Comparison of ENCODE assay signal across 14 cellular contexts in genomic region chr15:67092726-67093125, GRCh38. TPM values are rescaled to one million over a fixed set of nuclear protein-coding genes. Genes with fewer than 3 reads are reported as not detected.
DNase-seq lines count a peak whose midpoint lies in the region; ATAC-seq, FAIRE-seq and TF ChIP-seq lines count a peak whose summit lies in the region.
"Had no signal": no experiment of that assay in that cellular context is flagged by ENCODE, and none has a peak within 500 bp of the region (broad histone marks: within the 10 kb centered on the region; RNA-seq: fewer than 3 reads in every experiment).

No MANE protein-coding gene starts in this region.

- H3K4me1 Mint-ChIP-seq in HFFc6 (ENCODE audit: low read depth) (peaks cover 83% of the 10 kb centered on the region), activated B cell treated with CpG ODN at 0.5 μM for 24 hours (peaks cover 100% of the 10 kb centered on the region), naive B cell (peaks cover 83 to 100% (median 99%) of the 10 kb centered on the region in 3 donors), endothelial cell (ENCODE audit: unreplicated experiment) (peaks cover 7% of the 10 kb centered on the region)

- no peak overlapping the region for H3K4ac ChIP-seq in trophoblast cell (ENCODE audit: low read depth, low read length)

- no peak overlapping the region for H3K14ac ChIP-seq in trophoblast cell (ENCODE audit: low read length)

- H3K27ac Mint-ChIP-seq in HFFc6 (peak overlapping the region; percentile 91), activated B cell treated with CpG ODN at 0.5 μM for 24 hours (peak overlapping the region; percentile 95), naive B cell (peak overlapping the region in 5 of 6 donors; percentile 96 to 99 (median 98)), endothelial cell (ENCODE audit: unreplicated experiment) (no peak overlapping the region)

- H3K27me3 Mint-ChIP-seq in HFFc6 (ENCODE audit: insufficient read depth) (peaks cover 9% of the 10 kb centered on the region), activated B cell treated with CpG ODN at 0.5 μM for 24 hours (no peaks in the 10 kb centered on the region), naive B cell (no peaks in the 10 kb centered on the region), endothelial cell (ENCODE audit: unreplicated experiment) (no peaks in the 10 kb centered on the region)

- peaks cover 98 to 100% (median 99%) of the 10 kb centered on the region in 11 experiments for H4K20me1 ChIP-seq in BLaER1 treated with 17β-estradiol and CSF1 and Interleukin-3, amounts not matched to agents 10 nM and 100 nM

- no peak for ATAC-seq in activated B cell treated with CpG ODN at 0.5 μM for 24 hours (ENCODE audit: low read depth)
- ATAC-seq in naive B cell (ENCODE audit: low read depth in 2 of 2), result no peak
- no peak for ATAC-seq in pancreas

- no peak overlapping the region for H2BK120ac ChIP-seq in trophoblast cell (ENCODE audit: insufficient read depth, low read length, poor library complexity)

- no peak overlapping the region for H2BK5ac ChIP-seq in trophoblast cell (ENCODE audit: low read depth, low read length, poor library complexity)

- peak overlapping the region; percentile 83 to 98 (median 93) for H3K4me2 ChIP-seq in BLaER1 treated with 17β-estradiol and CSF1 and Interleukin-3, amounts not matched to agents 10 nM and 100 nM
- no peak overlapping the region for H3K4me2 ChIP-seq in trophoblast cell (ENCODE audit: low read length)

- H2AK5ac ChIP-seq in trophoblast cell (ENCODE audit: low read length), result no peak overlapping the region

- WGBS in pancreas, 2 donors, result 87 to 90% methylated on average over 2 of the region's 2 CpGs
- WGBS in trophoblast cell (ENCODE audit: extremely low coverage, insufficient coverage, insufficient read length), result no CpG with 5 or more reads among the region's 2 CpGs

- H3K9me3 Mint-ChIP-seq in HFFc6, result no peaks in the 10 kb centered on the region
- no peaks in the 10 kb centered on the region for H3K9me3 Mint-ChIP-seq in activated B cell treated with CpG ODN at 0.5 μM for 24 hours
- no peaks in the 10 kb centered on the region for H3K9me3 Mint-ChIP-seq in naive B cell
- no peaks in the 10 kb centered on the region for H3K9me3 Mint-ChIP-seq in endothelial cell (ENCODE audit: unreplicated experiment)

- H4K12ac ChIP-seq in trophoblast cell (ENCODE audit: low read depth, low read length), result no peak overlapping the region

- no peak overlapping the region for H4K8ac ChIP-seq in trophoblast cell (ENCODE audit: low read depth, low read length)

- no peak overlapping the region for H3K18ac ChIP-seq in trophoblast cell (ENCODE audit: low read length)

- H3K36me3 ChIP-seq in BLaER1 treated with 17β-estradiol and CSF1 and Interleukin-3, amounts not matched to agents 10 nM and 100 nM, result peaks cover 31 to 87% (median 77%) of the 10 kb centered on the region in 11 experiments; a peak in 21 of 22 replicates
- H3K36me3 ChIP-seq in ascending aorta (peaks cover 9 to 10% of the 10 kb centered on the region in 2 donors), pancreas (no peaks in the 10 kb centered on the region), trophoblast cell (ENCODE audit: control insufficient read depth in 1 of 2, insufficient read depth in 2 of 2, low read length in 2 of 2) (peaks cover 15 to 21% of the 10 kb centered on the region in 2 experiments)

- H2AFZ ChIP-seq in trophoblast cell (ENCODE audit: insufficient read depth, low read length, poor library complexity), result no peak overlapping the region
- H2AFZ ChIP-seq: parathyroid adenoma had no signal

- peak overlapping the region; percentile 47 to 72 (median 55); a peak in 19 of 22 replicates for H3K9ac ChIP-seq in BLaER1 treated with 17β-estradiol and CSF1 and Interleukin-3, amounts not matched to agents 10 nM and 100 nM
- H3K9ac ChIP-seq in trophoblast cell (ENCODE audit: low read length), result no peak overlapping the region
- H3K9ac ChIP-seq: parathyroid adenoma had no signal

- peak overlapping the region; percentile 58 to 84 (median 75) for H3K27ac ChIP-seq in BLaER1 treated with 17β-estradiol and CSF1 and Interleukin-3, amounts not matched to agents 10 nM and 100 nM
- H3K27ac ChIP-seq in ascending aorta (no peak overlapping the region), pancreas (peak overlapping the region in 2 of 4 donors; percentile 62 to 75), trophoblast cell (ENCODE audit: low read depth, low read length) (no peak overlapping the region)
- H3K27ac ChIP-seq: parathyroid adenoma had no signal

- H3K4me3 Mint-ChIP-seq in HFFc6, result no peak overlapping the region
- peak overlapping the region; percentile 42 for H3K4me3 Mint-ChIP-seq in activated B cell treated with CpG ODN at 0.5 μM for 24 hours
- peak overlapping the region; percentile 14 to 90 (median 81) for H3K4me3 Mint-ChIP-seq in naive B cell
- no peak overlapping the region for H3K4me3 Mint-ChIP-seq in endothelial cell (ENCODE audit: unreplicated experiment)

- no peak overlapping the region for H4K91ac ChIP-seq in trophoblast cell (ENCODE audit: low read depth, low read length)

- peaks cover 2% of the 10 kb centered on the region for H3K79me2 ChIP-seq in trophoblast cell (ENCODE audit: control insufficient read depth, insufficient read depth, low read length, poor library complexity)

- POLR2A ChIA-PET in activated B cell treated with CpG ODN at 0.5 μM for 24 hours (lab: Charles Lee), result interaction anchor here (0.6 to 36.9 kb wide), 11 partner anchors 10 to 747 kb away, joined by 3 to 1703 read pairs (median 7); partner anchors contain the start of genes AAGAB, IQCH and SMAD3

- intact Hi-C loops in activated B cell treated with CpG ODN at 0.5 μM for 24 hours (cut with micrococcal nuclease) (loop anchor here (1.0 kb wide), 6 partner anchors 7 to 42 kb away; no protein-coding TSS in a partner anchor), ascending aorta (cut with DNase I) (no loop called here), pancreas (cut with DNase I) (no loop called here)

- no peak for TF ChIP-seq CTCF in HFFc6 (IDR thresholded peaks at IDR 0.05)
- no peak for TF ChIP-seq CTCF in activated B cell treated with CpG ODN at 0.5 μM for 24 hours (IDR thresholded peaks at IDR 0.05)
- TF ChIP-seq CTCF in endothelial cell (IDR thresholded peaks at IDR 0.05; ENCODE audit: unreplicated experiment), result no peak
- no peak for TF ChIP-seq CTCF in ascending aorta (IDR thresholded peaks at IDR 0.05)
- no peak for TF ChIP-seq CTCF in pancreas (IDR thresholded peaks at IDR 0.05)

- FAIRE-seq in pancreas (lab: Jason Lieb, UNC), result no peak
- FAIRE-seq: D721Med had no signal

- H3K36me3 Mint-ChIP-seq in HFFc6 (ENCODE audit: low read depth) (peaks cover 60% of the 10 kb centered on the region), activated B cell treated with CpG ODN at 0.5 μM for 24 hours (ENCODE audit: low read depth) (peaks cover 34% of the 10 kb centered on the region), naive B cell (peaks cover 6% of the 10 kb centered on the region in 2 donors), endothelial cell (ENCODE audit: low read depth, unreplicated experiment) (peaks cover 2% of the 10 kb centered on the region)

- DNase-seq in HFFc6 (no peak), activated B cell treated with CpG ODN at 0.5 μM for 24 hours (no peak), naive B cell (no peak), endothelial cell (ENCODE audit: low spot score) (no peak), ascending aorta (ENCODE audit: low spot score in 2 of 2) (no peak), pancreas (no peak), trophoblast cell (no peak)
- DNase-seq: activated CD4-positive, alpha-beta T cell treated with anti-CD3 and anti-CD28 coated beads for 1 hour; effector CD4-positive, alpha-beta T cell; NCI-H1105 treated with DMSO at 0.1 percent for 48 hours; stimulated activated naive CD4-positive, alpha-beta T cell had no signal

- H3K9me3 ChIP-seq in BLaER1 treated with 17β-estradiol and CSF1 and Interleukin-3, amounts not matched to agents 10 nM and 100 nM (replicated peaks in 1 of 11), result no peaks in the 10 kb centered on the region
- H3K9me3 ChIP-seq in ascending aorta (no peaks in the 10 kb centered on the region), pancreas (no peaks in the 10 kb centered on the region), trophoblast cell (ENCODE audit: insufficient read depth, low read depth, low read length) (no peaks in the 10 kb centered on the region)

- no peak overlapping the region for H2BK12ac ChIP-seq in trophoblast cell (ENCODE audit: low read length)

- CTCF ChIA-PET in activated B cell treated with CpG ODN at 0.5 μM for 24 hours (lab: Charles Lee), result interaction anchor here (0.6 to 2.9 kb wide), 8 partner anchors 9 to 208 kb away, joined by 3 to 22 read pairs (median 6); no protein-coding TSS in a partner anchor

- H3K27me3 ChIP-seq in BLaER1 treated with 17β-estradiol and CSF1 and Interleukin-3, amounts not matched to agents 10 nM and 100 nM, result no peaks in the 10 kb centered on the region
- H3K27me3 ChIP-seq in ascending aorta, result no peaks in the 10 kb centered on the region
- no peaks in the 10 kb centered on the region for H3K27me3 ChIP-seq in pancreas
- no peaks in the 10 kb centered on the region for H3K27me3 ChIP-seq in trophoblast cell (ENCODE audit: insufficient read depth, low read length)

- peak overlapping the region in 5 of 10 experiments; percentile 2 to 42 (median 19); a peak in 7 of 20 replicates for H3K4me3 ChIP-seq in BLaER1 treated with 17β-estradiol and CSF1 and Interleukin-3, amounts not matched to agents 10 nM and 100 nM
- H3K4me3 ChIP-seq in ascending aorta (no peak overlapping the region), pancreas (no peak overlapping the region), trophoblast cell (ENCODE audit: low read depth, low read length) (no peak overlapping the region)

- H3K23ac ChIP-seq in trophoblast cell (ENCODE audit: low read length), result no peak overlapping the region

- H3K79me1 ChIP-seq in trophoblast cell (ENCODE audit: low read length), result no peaks in the 10 kb centered on the region

- peaks cover 100% of the 10 kb centered on the region in 10 experiments for H3K4me1 ChIP-seq in BLaER1 treated with 17β-estradiol and CSF1 and Interleukin-3, amounts not matched to agents 10 nM and 100 nM
- H3K4me1 ChIP-seq in ascending aorta (peaks cover 0 to 43% of the 10 kb centered on the region in 2 donors), pancreas (peaks cover 34 to 43% (median 36%) of the 10 kb centered on the region in 3 donors), trophoblast cell (ENCODE audit: control insufficient read depth in 1 of 2, insufficient read depth in 2 of 2, low read length in 2 of 2) (peaks cover 22 to 33% of the 10 kb centered on the region in 2 experiments)

RNA-seq across cellular contexts. Expression of gene SMAD3, which starts 27.3 kb away (rescaled TPM):
- total RNA-seq in HFFc6 (2021; fragmentation: NEBNext Ultra II Directional; extraction: Animal tissue kit (Norgen Biotek cat#: 25700)), result 100 to 1,000 TPM in 4 of 6 experiments, 10 to 100 TPM in 2; 54.3 to 132 (median 118) TPM
- total RNA-seq in activated B cell treated with CpG ODN at 0.5 μM for 24 hours, result 85.9 and 118 TPM in 2 replicates
- polyA plus RNA-seq in naive B cell (ENCODE audit: low read depth in 6 of 6), result 10 to 100 TPM; 34.7 to 68.7 (median 38.0) TPM
- total RNA-seq in endothelial cell (ENCODE audit: unreplicated experiment), result 8.2 TPM
- 89.3 TPM for total RNA-seq in ascending aorta
- 10 to 100 TPM; 15.6 to 42.5 (median 23.8) TPM for total RNA-seq in pancreas
- 10 to 100 TPM in 1 of 2 donors, 1 to 10 TPM in 1; 7.9 to 13.5 TPM for polyA plus RNA-seq in pancreas
- 49.5 and 54.4 TPM in 2 replicates for polyA plus RNA-seq in trophoblast cell (2013)

Comparison
In these comparisons a context has a peak if more than half of its experiments do, and no peak if none do; other contexts are left out.
1. H3K27ac ChIP-seq: peak in BLaER1 treated with 17β-estradiol and CSF1 and Interleukin-3, amounts not matched to agents 10 nM and 100 nM (11 of 11); none in ascending aorta (0 of 2) and trophoblast cell (single experiment).
2. H3K4me3 Mint-ChIP-seq: peak in activated B cell treated with CpG ODN at 0.5 μM for 24 hours (single experiment) and naive B cell (8 of 8); none in HFFc6 (single experiment) and endothelial cell (single experiment).